ENCODE assay signal across 17 cellular contexts in the genomic region with DNA sequence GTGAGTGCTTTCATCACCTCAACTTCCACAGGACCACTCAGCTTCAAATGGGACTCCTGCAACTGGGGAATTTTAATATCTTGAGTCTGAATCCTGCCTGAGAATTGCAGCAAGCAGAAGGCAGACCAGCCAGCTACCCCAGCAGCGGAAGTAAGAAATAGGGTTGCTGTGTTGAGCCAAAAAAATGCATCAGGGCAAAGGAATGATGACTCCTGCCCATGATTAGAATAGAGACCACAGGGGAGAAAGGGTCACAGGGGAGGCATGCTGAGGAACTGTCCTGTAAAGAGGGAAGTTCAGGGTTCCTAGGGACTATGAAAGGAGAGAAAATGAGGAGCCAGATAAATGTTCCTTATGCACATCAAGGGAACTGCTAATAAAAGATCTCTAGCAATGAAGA.
DNase-seq lines count a peak whose midpoint lies in the region; ATAC-seq and TF ChIP-seq lines count a peak whose summit lies in the region.
"Had no signal": no experiment of that assay in that cellular context is flagged by ENCODE, and none has a peak within 500 bp of the region (broad histone marks: within the 10 kb centered on the region; RNA-seq: fewer than 3 reads in every experiment).

No MANE protein-coding gene starts in this region.

- TF ChIP-seq CTCF in choroid plexus epithelial cell (conservative IDR thresholded peaks at IDR 0.05; ENCODE audit: low read depth, low read length), result no peak
- no peak for TF ChIP-seq CTCF in mesothelial cell of epicardium (IDR thresholded peaks at IDR 0.05; ENCODE audit: unreplicated experiment)
- no peak for TF ChIP-seq CTCF in lower leg skin (IDR thresholded peaks at IDR 0.05)

- H3K4me3 ChIP-seq in choroid plexus epithelial cell (ENCODE audit: low read depth, low read length), result no peak overlapping the region
- no peak overlapping the region for H3K4me3 ChIP-seq in lower leg skin (ENCODE audit: low read depth, poor library complexity, severe bottlenecking)
- H3K4me3 ChIP-seq: BLaER1, cardiac muscle cell, K562, prostate gland had no signal

- H3K9me3 Mint-ChIP-seq in mesothelial cell of epicardium, result no peaks in the 10 kb centered on the region
- H3K9me3 Mint-ChIP-seq in T-helper 2 cell treated with Interferon-gamma antibody and Interleukin-4, amounts not matched to agents 5 μg/mL and 100 μg/mL, for 36 hours, result no peaks in the 10 kb centered on the region
- H3K9me3 Mint-ChIP-seq: activated T-cell treated with anti-CD3 and anti-CD28 coated beads, Interleukin-2, amount 50 U/mL, for 72 hours; stimulated activated naive B cell treated with anti-CD40 and anti-IgM and Interleukin-4, amounts not matched to agents 10 μg/mL and 1 μg/mL and 100 μg/mL, for 72 hours had no signal

- WGBS in lower leg skin, 2 donors, result 48 to 54% methylated on average over 1 of the region's 1 CpG

- intact Hi-C loops in lower leg skin (cut with DNase I; ENCODE audit: low total_unique reads), result no loop called here

- no peak overlapping the region for H3K4me3 Mint-ChIP-seq in mesothelial cell of epicardium
- H3K4me3 Mint-ChIP-seq in T-helper 2 cell treated with Interferon-gamma antibody and Interleukin-4, amounts not matched to agents 5 μg/mL and 100 μg/mL, for 36 hours, result no peak overlapping the region
- H3K4me3 Mint-ChIP-seq: activated T-cell treated with anti-CD3 and anti-CD28 coated beads, Interleukin-2, amount 50 U/mL, for 72 hours; stimulated activated naive B cell treated with anti-CD40 and anti-IgM and Interleukin-4, amounts not matched to agents 10 μg/mL and 1 μg/mL and 100 μg/mL, for 72 hours had no signal

- peak overlapping the region; percentile 18 for H3K27ac Mint-ChIP-seq in mesothelial cell of epicardium
- no peak overlapping the region for H3K27ac Mint-ChIP-seq in T-helper 2 cell treated with Interferon-gamma antibody and Interleukin-4, amounts not matched to agents 5 μg/mL and 100 μg/mL, for 36 hours
- H3K27ac Mint-ChIP-seq: activated T-cell treated with anti-CD3 and anti-CD28 coated beads, Interleukin-2, amount 50 U/mL, for 72 hours; stimulated activated naive B cell treated with anti-CD40 and anti-IgM and Interleukin-4, amounts not matched to agents 10 μg/mL and 1 μg/mL and 100 μg/mL, for 72 hours had no signal

- no peak for TF ChIP-seq POLR2A in lower leg skin (IDR thresholded peaks at IDR 0.05)

- DNase-seq in Daoy (ENCODE audit: low read depth) (peak; percentile 80), NCI-H226 (peak; percentile 85), choroid plexus epithelial cell (ENCODE audit: low read depth) (peak; percentile 93), mesothelial cell of epicardium (ENCODE audit: low spot score in 2 of 2, unreplicated experiment in 2 of 2) (no peak), lower leg skin (ENCODE audit: low spot score in 2 of 2) (no peak), NCI-H526 treated with DMSO at 0.1 percent for 48 hours (lab: John Stamatoyannopoulos, UW) (no peak)
- DNase-seq in T-helper 2 cell treated with Interferon-gamma antibody and Interleukin-4, amounts not matched to agents 5 μg/mL and 100 μg/mL, for 36 hours (ENCODE audit: low spot score), result no peak
- DNase-seq: activated CD4-positive, alpha-beta T cell treated with anti-CD3 and anti-CD28 coated beads for 1 hour; activated T-cell treated with anti-CD3 and anti-CD28 coated beads, Interleukin-2, amount 50 U/mL, for 72 hours; NCI-H1930; stimulated activated CD4-positive, alpha-beta T cell treated with anti-CD3 and anti-CD28 coated beads, Interleukin-4, amount 100 ng/mL, for 24 hours; stimulated activated naive B cell treated with anti-CD40 and anti-IgM and Interleukin-4, amounts not matched to agents 10 μg/mL and 1 μg/mL and 100 μg/mL, for 72 hours had no signal

- H3K4me1 Mint-ChIP-seq in mesothelial cell of epicardium, result peaks cover 24% of the 10 kb centered on the region
- H3K4me1 Mint-ChIP-seq in T-helper 2 cell treated with Interferon-gamma antibody and Interleukin-4, amounts not matched to agents 5 μg/mL and 100 μg/mL, for 36 hours (ENCODE audit: low read depth), result no peaks in the 10 kb centered on the region
- H3K4me1 Mint-ChIP-seq: stimulated activated naive B cell treated with anti-CD40 and anti-IgM and Interleukin-4, amounts not matched to agents 10 μg/mL and 1 μg/mL and 100 μg/mL, for 72 hours had no signal

- no peaks in the 10 kb centered on the region for H3K27me3 Mint-ChIP-seq in mesothelial cell of epicardium (ENCODE audit: low read depth)
- H3K27me3 Mint-ChIP-seq in T-helper 2 cell treated with Interferon-gamma antibody and Interleukin-4, amounts not matched to agents 5 μg/mL and 100 μg/mL, for 36 hours (ENCODE audit: low read depth), result peaks cover 2% of the 10 kb centered on the region
- H3K27me3 Mint-ChIP-seq: stimulated activated naive B cell treated with anti-CD40 and anti-IgM and Interleukin-4, amounts not matched to agents 10 μg/mL and 1 μg/mL and 100 μg/mL, for 72 hours had no signal

- no peak for ATAC-seq in GM21360 (IDR thresholded peaks at IDR 0.05; ENCODE audit: unreplicated experiment)
- ATAC-seq: activated T-cell treated with anti-CD3 and anti-CD28 coated beads, Interleukin-2, amount 50 U/mL, for 72 hours; K562; stimulated activated naive B cell treated with anti-CD40 and anti-IgM and Interleukin-4, amounts not matched to agents 10 μg/mL and 1 μg/mL and 100 μg/mL, for 72 hours had no signal

- no peaks in the 10 kb centered on the region for H3K36me3 Mint-ChIP-seq in mesothelial cell of epicardium
- no peaks in the 10 kb centered on the region for H3K36me3 Mint-ChIP-seq in T-helper 2 cell treated with Interferon-gamma antibody and Interleukin-4, amounts not matched to agents 5 μg/mL and 100 μg/mL, for 36 hours (ENCODE audit: low read depth)
- H3K36me3 Mint-ChIP-seq: stimulated activated naive B cell treated with anti-CD40 and anti-IgM and Interleukin-4, amounts not matched to agents 10 μg/mL and 1 μg/mL and 100 μg/mL, for 72 hours had no signal

Comparison
In these comparisons a context has a peak if more than half of its experiments do, and no peak if none do; other contexts are left out.
1. DNase-seq: peak in Daoy (single experiment), NCI-H226 (single experiment) and choroid plexus epithelial cell (single experiment); none in mesothelial cell of epicardium (0 of 2), T-helper 2 cell treated with Interferon-gamma antibody and Interleukin-4, amounts not matched to agents 5 μg/mL and 100 μg/mL, for 36 hours (single experiment), lower leg skin (0 of 2) and NCI-H526 treated with DMSO at 0.1 percent for 48 hours (single experiment).